In genomic region chr15:64947211-64947610, GRCh38 we compare ENCODE assay signal across 1 cellular context.
TF ChIP-seq lines count a peak whose summit lies in the region.

No MANE protein-coding gene starts in this region.

TF ChIP-seq in H1, 55 proteins besides CTCF, POLR2A, EP300 and RAD21:
- 0 out of 2 replicates have a peak, but pooled peaks have one; percentile 20 for TF ChIP-seq MAX (IDR thresholded peaks at IDR 0.05)
- TF ChIP-seq TAF1 (IDR thresholded peaks at IDR 0.05; ENCODE audit: low read depth, low read length), result no peak
- TF ChIP-seq GABPA (IDR thresholded peaks at IDR 0.05; ENCODE audit: borderline replicate concordance, insufficient read depth, low read length), result no peak
- TF ChIP-seq KDM1A (IDR thresholded peaks at IDR 0.05; ENCODE audit: borderline replicate concordance, low read length), result no peak
